1 cellular context compared by ENCODE assay signal in the genomic region with DNA sequence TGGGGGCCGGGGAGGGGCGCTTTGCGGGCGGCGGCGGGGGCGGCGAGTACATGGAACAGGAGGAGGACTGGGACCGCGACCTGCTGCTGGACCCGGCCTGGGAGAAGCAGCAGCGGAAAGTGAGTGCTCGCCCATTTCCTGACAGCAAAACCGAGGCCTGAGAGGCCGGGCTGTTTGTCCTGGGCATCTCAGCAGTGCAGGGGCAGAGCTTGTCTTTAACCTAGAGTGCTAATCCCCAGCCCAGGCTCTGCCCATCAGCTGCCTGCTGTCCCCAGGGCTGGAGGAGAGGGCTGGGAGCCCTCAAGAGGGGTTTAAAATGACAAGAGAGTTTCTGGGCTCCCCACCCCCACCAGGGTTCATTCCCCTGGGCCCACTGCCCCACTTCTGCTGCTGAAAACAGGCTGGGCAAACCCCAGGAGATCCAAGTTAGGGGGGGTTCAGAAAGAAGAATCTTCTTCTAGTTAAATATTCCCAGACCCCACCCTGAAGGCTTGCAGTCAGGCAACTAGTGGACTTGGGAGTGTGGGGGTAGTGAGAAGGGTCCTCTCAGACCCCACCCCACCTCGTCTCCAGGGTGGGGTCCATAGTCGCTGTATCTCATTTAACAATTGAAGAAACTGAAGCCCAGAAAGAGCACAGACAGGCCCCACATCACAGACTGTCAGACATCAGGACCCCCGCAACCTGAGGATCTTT.
TF ChIP-seq lines count a peak whose summit lies in the region.

No MANE protein-coding gene starts in this region.

TF ChIP-seq in IMR-90, 13 proteins besides CTCF, POLR2A, EP300 and RAD21:
- TF ChIP-seq CEBPB (IDR thresholded peaks at IDR 0.05; ENCODE audit: low read depth, low read length) (no peak), CHD1 (IDR thresholded peaks at IDR 0.05; ENCODE audit: low read depth, low read length) (no peak), BHLHE40 (IDR thresholded peaks at IDR 0.05; ENCODE audit: low read depth, low read length) (no peak), RCOR1 (IDR thresholded peaks at IDR 0.05; ENCODE audit: insufficient replicate concordance, low read length) (no peak)
- TF ChIP-seq, protein P1, sequence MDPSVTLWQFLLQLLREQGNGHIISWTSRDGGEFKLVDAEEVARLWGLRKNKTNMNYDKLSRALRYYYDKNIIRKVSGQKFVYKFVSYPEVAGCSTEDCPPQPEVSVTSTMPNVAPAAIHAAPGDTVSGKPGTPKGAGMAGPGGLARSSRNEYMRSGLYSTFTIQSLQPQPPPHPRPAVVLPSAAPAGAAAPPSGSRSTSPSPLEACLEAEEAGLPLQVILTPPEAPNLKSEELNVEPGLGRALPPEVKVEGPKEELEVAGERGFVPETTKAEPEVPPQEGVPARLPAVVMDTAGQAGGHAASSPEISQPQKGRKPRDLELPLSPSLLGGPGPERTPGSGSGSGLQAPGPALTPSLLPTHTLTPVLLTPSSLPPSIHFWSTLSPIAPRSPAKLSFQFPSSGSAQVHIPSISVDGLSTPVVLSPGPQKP (IDR thresholded peaks at IDR 0.05; ENCODE audit: borderline replicate concordance, low read depth, low read length): no peak
TF ChIP-seq in IMR-90: peak in this region for 0.
